9 cellular contexts compared by ENCODE assay signal in genomic region chr17:38761612-38762011, GRCh38. TPM values are rescaled to one million over a fixed set of nuclear protein-coding genes. Genes with fewer than 3 reads are reported as not detected.
DNase-seq lines count a peak whose midpoint lies in the region; ATAC-seq, FAIRE-seq and TF ChIP-seq lines count a peak whose summit lies in the region.
"Had no signal": no experiment of that assay in that cellular context is flagged by ENCODE, and none has a peak within 500 bp of the region (broad histone marks: within the 10 kb centered on the region; RNA-seq: fewer than 3 reads in every experiment).

No MANE protein-coding gene starts in this region.

- no peak overlapping the region for H3K27ac ChIP-seq in H1 (ENCODE audit: low read depth, low read length)
- H3K27ac ChIP-seq in heart right ventricle, result no peak overlapping the region

- H2AFZ ChIP-seq in H1 (ENCODE audit: low read length), result no peak overlapping the region

- POLR2A ChIA-PET in H1 (lab: Charles Lee; ENCODE audit: partially characterized antibody), result interaction anchor here (0.7 to 2.9 kb wide), 9 partner anchors 9 to 91 kb away, joined by 3 to 8 read pairs (median 4); partner anchors contain the start of gene PSMB3

- H3K27me3 Mint-ChIP-seq in activated T-cell treated with anti-CD3 and anti-CD28 coated beads, Interleukin-2, amount 50 U/mL, for 4 hours (ENCODE audit: low read depth), result no peaks in the 10 kb centered on the region
- H3K27me3 Mint-ChIP-seq in stimulated activated naive CD8-positive, alpha-beta T cell treated with anti-CD3 and anti-CD28 coated beads, Interleukin-15, Interleukin-2, amounts not matched to agents 100 ng/mL and 50 ng/mL, for 24 hours, result no peaks in the 10 kb centered on the region

- TF ChIP-seq EP300 in H1 (IDR thresholded peaks at IDR 0.05; ENCODE audit: borderline replicate concordance in 1 of 2, low read depth in 2 of 2, low read length in 2 of 2), result no peak

- H3K14ac ChIP-seq in H1 (ENCODE audit: insufficient read length), result no peak overlapping the region

- intact Hi-C loops in heart right ventricle (cut with DNase I), result no loop called here

- CTCF ChIA-PET in H1 (lab: Charles Lee; ENCODE audit: partially characterized antibody), result interaction anchor here (0.6 to 2.4 kb wide), 29 partner anchors 9 to 438 kb away, joined by 3 to 11 read pairs (median 3); partner anchors contain the start of gene PSMB3

- H3K79me1 ChIP-seq in H1 (ENCODE audit: low read depth, low read length), result no peaks in the 10 kb centered on the region

- H2AK5ac ChIP-seq in H1 (ENCODE audit: low read depth, low read length), result no peak overlapping the region

- no peak overlapping the region for H4K8ac ChIP-seq in H1 (ENCODE audit: extremely low read depth, insufficient read depth, low read length)

- 55% methylated on average over 4 of the region's 4 CpGs; no CpG with 5 or more reads in 1 of the 2 experiments for WGBS in H1 (ENCODE audit: extremely low coverage in 1 of 2, insufficient coverage in 1 of 2, insufficient read length in 1 of 2, insufficient replicate concordance in 2 of 2, low coverage in 1 of 2, low lambda C conversion rate in 2 of 2, missing lambda C conversion rate in 1 of 2), 2 experiments
- WGBS in heart right ventricle, 2 donors, result 75 to 80% methylated on average over 4 of the region's 4 CpGs

- H2BK15ac ChIP-seq in H1 (ENCODE audit: low read length), result no peak overlapping the region

- H3K9ac ChIP-seq in H1 (replicated peaks in 1 of 4; ENCODE audit: extremely low read depth in 1 of 4, low read depth in 3 of 4, low read length in 3 of 4), result no peak overlapping the region

- no peak overlapping the region for H2BK5ac ChIP-seq in H1 (ENCODE audit: low read depth, low read length)

- no peaks in the 10 kb centered on the region for H3K9me3 Mint-ChIP-seq in activated T-cell treated with anti-CD3 and anti-CD28 coated beads, Interleukin-2, amount 50 U/mL, for 4 hours
- H3K9me3 Mint-ChIP-seq in stimulated activated naive CD8-positive, alpha-beta T cell treated with anti-CD3 and anti-CD28 coated beads, Interleukin-15, Interleukin-2, amounts not matched to agents 100 ng/mL and 50 ng/mL, for 24 hours, result no peaks in the 10 kb centered on the region

- no peak for TF ChIP-seq POLR2A in H1 (IDR thresholded peaks at IDR 0.05; ENCODE audit: control extremely low read depth in 1 of 2, low read depth in 2 of 2, low read length in 2 of 2)

- H3K36me3 Mint-ChIP-seq in activated T-cell treated with anti-CD3 and anti-CD28 coated beads, Interleukin-2, amount 50 U/mL, for 4 hours (ENCODE audit: insufficient read depth), result peaks cover 27% of the 10 kb centered on the region
- peaks cover 71% of the 10 kb centered on the region for H3K36me3 Mint-ChIP-seq in stimulated activated naive CD8-positive, alpha-beta T cell treated with anti-CD3 and anti-CD28 coated beads, Interleukin-15, Interleukin-2, amounts not matched to agents 100 ng/mL and 50 ng/mL, for 24 hours (ENCODE audit: low read depth)

- H3K4me3 ChIP-seq in H1 (ENCODE audit: extremely low read depth in 1 of 4, insufficient read depth in 2 of 4, low read depth in 3 of 4, low read length in 4 of 4), result no peak overlapping the region
- no peak overlapping the region for H3K4me3 ChIP-seq in heart right ventricle

- peaks cover 0 to 4% of the 10 kb centered on the region in 2 experiments for H4K20me1 ChIP-seq in H1 (replicated peaks in 1 of 2; ENCODE audit: control insufficient read depth in 1 of 2, insufficient read depth in 2 of 2, low read length in 2 of 2)

- H3K4me1 Mint-ChIP-seq in activated T-cell treated with anti-CD3 and anti-CD28 coated beads, Interleukin-2, amount 50 U/mL, for 4 hours (ENCODE audit: low read depth), result no peaks in the 10 kb centered on the region
- peaks cover 3% of the 10 kb centered on the region for H3K4me1 Mint-ChIP-seq in stimulated activated naive CD8-positive, alpha-beta T cell treated with anti-CD3 and anti-CD28 coated beads, Interleukin-15, Interleukin-2, amounts not matched to agents 100 ng/mL and 50 ng/mL, for 24 hours (ENCODE audit: low read depth)

- H3K4ac ChIP-seq in H1 (replicated peaks; ENCODE audit: insufficient read length, low read depth, low read length), result no peak overlapping the region

- H2BK12ac ChIP-seq in H1 (ENCODE audit: low read depth, low read length), result no peak overlapping the region

- H3K79me2 ChIP-seq in H1 (ENCODE audit: control insufficient read depth in 1 of 2, insufficient read depth in 2 of 2, low read length in 2 of 2), result no peaks in the 10 kb centered on the region

- no peak overlapping the region for H2BK120ac ChIP-seq in H1 (replicated peaks; ENCODE audit: low read depth, low read length)

- H3K56ac ChIP-seq in H1 (replicated peaks; ENCODE audit: insufficient read length, low read depth, low read length), result no peak overlapping the region

- H3K36me3 ChIP-seq in H1 (ENCODE audit: control insufficient read depth in 2 of 4, insufficient read depth in 4 of 4, low read length in 3 of 4) (peaks cover 18 to 48% (median 38%) of the 10 kb centered on the region in 4 experiments), heart right ventricle (peaks cover 0 to 100% (median 50%) of the 10 kb centered on the region in 9 donors)

- H3K4me2 ChIP-seq in H1 (ENCODE audit: insufficient read depth in 1 of 2, low read depth in 2 of 2, low read length in 2 of 2), result no peak overlapping the region

- no peak for FAIRE-seq in H1 (lab: Jason Lieb, UNC)

- peak overlapping the region; percentile 62 for H3K27ac Mint-ChIP-seq in stimulated activated naive CD8-positive, alpha-beta T cell treated with anti-CD3 and anti-CD28 coated beads, Interleukin-15, Interleukin-2, amounts not matched to agents 100 ng/mL and 50 ng/mL, for 24 hours

- H4K91ac ChIP-seq in H1 (replicated peaks; ENCODE audit: insufficient read length, low read length), result no peak overlapping the region

- H3K9me3 ChIP-seq in H1 (ENCODE audit: insufficient read depth in 2 of 2, low read depth in 1 of 2, low read length in 1 of 2), result no peaks in the 10 kb centered on the region
- H3K9me3 ChIP-seq in heart right ventricle, result no peaks in the 10 kb centered on the region

- no peak overlapping the region for H2BK20ac ChIP-seq in H1 (ENCODE audit: low read length)

- H3K18ac ChIP-seq in H1 (ENCODE audit: extremely low read depth, low read length), result no peak overlapping the region

- H3K4me3 Mint-ChIP-seq in activated T-cell treated with anti-CD3 and anti-CD28 coated beads, Interleukin-2, amount 50 U/mL, for 4 hours, result no peak overlapping the region
- H3K4me3 Mint-ChIP-seq in stimulated activated naive CD8-positive, alpha-beta T cell treated with anti-CD3 and anti-CD28 coated beads, Interleukin-15, Interleukin-2, amounts not matched to agents 100 ng/mL and 50 ng/mL, for 24 hours, result no peak overlapping the region

- H3K23ac ChIP-seq in H1 (ENCODE audit: insufficient read length), result no peak overlapping the region

- no peak for DNase-seq in activated T-cell treated with anti-CD3 and anti-CD28 coated beads, Interleukin-2, amount 50 U/mL, for 4 hours
- no peak for DNase-seq in activated T-cell treated with anti-CD3 and anti-CD28 coated beads, Interleukin-2, amount 50 U/mL, for 1 hour
- DNase-seq in RPMI8226, result peak; percentile 30
- peak in 1 of 2 experiments; percentile 75 for DNase-seq in H1 (ENCODE audit: low read depth in 1 of 2, low spot score in 2 of 2)
- DNase-seq in heart right ventricle, result no peak
- DNase-seq in nucleus accumbens (lab: John Stamatoyannopoulos, UW), result no peak
- DNase-seq: left ventricle myocardium superior had no signal

- peak; percentile 82 to 85 for TF ChIP-seq RAD21 in H1 (IDR thresholded peaks at IDR 0.05 in 1 of 2, conservative IDR thresholded peaks at IDR 0.05 in 1 of 2; ENCODE audit: low read depth in 2 of 2, low read length in 2 of 2)

- H3K23me2 ChIP-seq in H1 (ENCODE audit: low read depth, low read length), result no peaks in the 10 kb centered on the region

- ATAC-seq in activated T-cell treated with anti-CD3 and anti-CD28 coated beads, Interleukin-2, amount 50 U/mL, for 4 hours, result peak; percentile 63 to 69
- ATAC-seq in HG03135 (IDR thresholded peaks at IDR 0.05; ENCODE audit: unreplicated experiment) (no peak), heart right ventricle (no peak)
- ATAC-seq: left ventricle myocardium superior had no signal

- TF ChIP-seq CTCF in H1 (IDR thresholded peaks at IDR 0.05; ENCODE audit: control extremely low read depth in 1 of 3, insufficient read depth in 1 of 3, low read depth in 1 of 3, low read length in 3 of 3) (peak; percentile 75 to 95 (median 93)), heart right ventricle (IDR thresholded peaks at IDR 0.05) (peak in 3 of 9 donors; percentile 6 to 17 (median 7))

- no peak overlapping the region for H4K5ac ChIP-seq in H1 (ENCODE audit: insufficient read length, low read depth, low read length)

- H3K27me3 ChIP-seq in H1 (replicated peaks in 1 of 4; ENCODE audit: control insufficient read depth in 3 of 4, extremely low read depth in 1 of 4, insufficient read depth in 3 of 4, low read length in 3 of 4) (no peaks in the 10 kb centered on the region), heart right ventricle (no peaks in the 10 kb centered on the region)

- no peaks in the 10 kb centered on the region for H3K4me1 ChIP-seq in H1 (replicated peaks in 1 of 4; ENCODE audit: control insufficient read depth in 3 of 4, insufficient read depth in 4 of 4, low read length in 3 of 4)
- H3K4me1 ChIP-seq in heart right ventricle, result peaks cover 0 to 10% (median 0%) of the 10 kb centered on the region in 9 donors

RNA-seq across cellular contexts. Expression of gene PSMB3, which starts 9.1 kb away (rescaled TPM):
- total RNA-seq in activated T-cell treated with anti-CD3 and anti-CD28 coated beads, Interleukin-2, amount 50 U/mL, for 4 hours, result 100 to 1,000 TPM; 527 to 569 (median 554) TPM
- total RNA-seq in H1 (2021; fragmentation: NEBNext Ultra II Directional; extraction: Animal tissue kit (Norgen Biotek cat#: 25700)), result 291 and 301 TPM in 2 replicates
- polyA plus RNA-seq in H1 (2011; rRNA removed) (866 and 914 TPM in 2 replicates), heart right ventricle (100 to 1,000 TPM; 359 to 379 TPM)
- polyA plus RNA-seq in H1 (2011; cell fraction: cytosol; rRNA removed), result 619 TPM
- 473 TPM for polyA plus RNA-seq in H1 (2011; cell fraction: nucleus; rRNA removed)
- polyA plus RNA-seq in H1 (2012, experiment 1 of 2), result 334 to 383 TPM (median 362 TPM) in 4 replicates
- polyA plus RNA-seq in H1 (2012, experiment 2 of 2), result 693 TPM
- 292 TPM for polyA plus RNA-seq in H1 (2013, experiment 1 of 2)
- 289 TPM for polyA plus RNA-seq in H1 (2013, experiment 2 of 2)
- 275 and 292 TPM in 2 replicates for polyA minus RNA-seq in H1 (2011; rRNA and poly(A)+ RNA removed)
- 96.6 TPM for polyA minus RNA-seq in H1 (2011; cell fraction: cytosol; rRNA and poly(A)+ RNA removed)
- 86.6 TPM for polyA minus RNA-seq in H1 (2011; cell fraction: nucleus; rRNA and poly(A)+ RNA removed)
- total RNA-seq in heart right ventricle, result 100 to 1,000 TPM; 148 to 220 (median 162) TPM

RNA-seq across cellular contexts. Expression of gene PCGF2, which starts 13.5 kb away (rescaled TPM):
- under 1 TPM; 0.16 to 0.58 (median 0.43) TPM for total RNA-seq in activated T-cell treated with anti-CD3 and anti-CD28 coated beads, Interleukin-2, amount 50 U/mL, for 4 hours
- total RNA-seq in H1 (2021; fragmentation: NEBNext Ultra II Directional; extraction: Animal tissue kit (Norgen Biotek cat#: 25700)), result 86.1 and 93.3 TPM in 2 replicates
- polyA plus RNA-seq in H1 (2011; rRNA removed) (42.1 and 81.4 TPM in 2 replicates), heart right ventricle (10 to 100 TPM; 23.8 to 51.6 TPM)
- polyA plus RNA-seq in H1 (2011; cell fraction: cytosol; rRNA removed), result 29.9 TPM
- polyA plus RNA-seq in H1 (2011; cell fraction: nucleus; rRNA removed), result 84.7 TPM
- 75.9 to 100 TPM (median 96.1 TPM) in 4 replicates for polyA plus RNA-seq in H1 (2012, experiment 1 of 2)
- 61.3 TPM for polyA plus RNA-seq in H1 (2012, experiment 2 of 2)
- polyA plus RNA-seq in H1 (2013, experiment 1 of 2), result 40.8 TPM
- polyA plus RNA-seq in H1 (2013, experiment 2 of 2), result 42.2 TPM
- polyA minus RNA-seq in H1 (2011; rRNA and poly(A)+ RNA removed), result 13.2 and 28.0 TPM in 2 replicates
- 57.5 TPM for polyA minus RNA-seq in H1 (2011; cell fraction: cytosol; rRNA and poly(A)+ RNA removed)
- polyA minus RNA-seq in H1 (2011; cell fraction: nucleus; rRNA and poly(A)+ RNA removed), result 21.4 TPM
- 10 to 100 TPM; 15.8 to 30.0 (median 22.8) TPM for total RNA-seq in heart right ventricle

RNA-seq across cellular contexts. Expression of gene CISD3, which starts 31.5 kb away (rescaled TPM):
- 10 to 100 TPM; 47.2 to 73.3 (median 67.8) TPM for total RNA-seq in activated T-cell treated with anti-CD3 and anti-CD28 coated beads, Interleukin-2, amount 50 U/mL, for 4 hours
- 11.1 and 11.6 TPM in 2 replicates for total RNA-seq in H1 (2021; fragmentation: NEBNext Ultra II Directional; extraction: Animal tissue kit (Norgen Biotek cat#: 25700))
- polyA plus RNA-seq in H1 (2011; rRNA removed), result 8.4 and 9.4 TPM in 2 replicates
- 6.7 TPM for polyA plus RNA-seq in H1 (2011; cell fraction: cytosol; rRNA removed)
- 7.1 TPM for polyA plus RNA-seq in H1 (2011; cell fraction: nucleus; rRNA removed)
- 7.7 to 15.0 TPM (median 9.7 TPM) in 4 replicates for polyA plus RNA-seq in H1 (2012, experiment 1 of 2)
- 8.8 TPM for polyA plus RNA-seq in H1 (2012, experiment 2 of 2)
- 7.5 TPM for polyA plus RNA-seq in H1 (2013, experiment 1 of 2)
- 8.1 TPM for polyA plus RNA-seq in H1 (2013, experiment 2 of 2)
- 1.8 and 3.9 TPM in 2 replicates for polyA minus RNA-seq in H1 (2011; rRNA and poly(A)+ RNA removed)
- 5.7 TPM for polyA minus RNA-seq in H1 (2011; cell fraction: cytosol; rRNA and poly(A)+ RNA removed)
- polyA minus RNA-seq in H1 (2011; cell fraction: nucleus; rRNA and poly(A)+ RNA removed), result 6.7 TPM
- 10 to 100 TPM; 58.1 to 84.1 (median 69.4) TPM for total RNA-seq in heart right ventricle
- polyA plus RNA-seq in heart right ventricle, result 10 to 100 TPM; 50.5 to 83.6 TPM

RNA-seq across cellular contexts. Expression of gene PIP4K2B, which starts 37.7 kb away (rescaled TPM):
- total RNA-seq in activated T-cell treated with anti-CD3 and anti-CD28 coated beads, Interleukin-2, amount 50 U/mL, for 4 hours, result 10 to 100 TPM; 33.6 to 40.5 (median 39.3) TPM
- 57.7 and 57.8 TPM in 2 replicates for total RNA-seq in H1 (2021; fragmentation: NEBNext Ultra II Directional; extraction: Animal tissue kit (Norgen Biotek cat#: 25700))
- polyA plus RNA-seq in H1 (2011; rRNA removed), result 21.5 and 24.8 TPM in 2 replicates
- polyA plus RNA-seq in H1 (2011; cell fraction: cytosol; rRNA removed), result 31.0 TPM
- 63.9 TPM for polyA plus RNA-seq in H1 (2011; cell fraction: nucleus; rRNA removed)
- 35.5 to 43.4 TPM (median 39.2 TPM) in 4 replicates for polyA plus RNA-seq in H1 (2012, experiment 1 of 2)
- 25.9 TPM for polyA plus RNA-seq in H1 (2012, experiment 2 of 2)
- 24.4 TPM for polyA plus RNA-seq in H1 (2013, experiment 1 of 2)
- polyA plus RNA-seq in H1 (2013, experiment 2 of 2), result 24.9 TPM
- polyA minus RNA-seq in H1 (2011; rRNA and poly(A)+ RNA removed), result 89.5 and 99.4 TPM in 2 replicates
- polyA minus RNA-seq in H1 (2011; cell fraction: cytosol; rRNA and poly(A)+ RNA removed), result 28.3 TPM
- 22.3 TPM for polyA minus RNA-seq in H1 (2011; cell fraction: nucleus; rRNA and poly(A)+ RNA removed)
- 10 to 100 TPM; 37.9 to 51.9 (median 47.5) TPM for total RNA-seq in heart right ventricle
- polyA plus RNA-seq in heart right ventricle, result 10 to 100 TPM; 15.3 to 20.3 TPM

RNA-seq across cellular contexts. Expression of gene MLLT6, which starts 56.5 kb away (rescaled TPM):
- 100 to 1,000 TPM; 263 to 315 (median 286) TPM for total RNA-seq in activated T-cell treated with anti-CD3 and anti-CD28 coated beads, Interleukin-2, amount 50 U/mL, for 4 hours
- 7.7 and 8.0 TPM in 2 replicates for total RNA-seq in H1 (2021; fragmentation: NEBNext Ultra II Directional; extraction: Animal tissue kit (Norgen Biotek cat#: 25700))
- 6.5 and 7.7 TPM in 2 replicates for polyA plus RNA-seq in H1 (2011; rRNA removed)
- polyA plus RNA-seq in H1 (2011; cell fraction: cytosol; rRNA removed), result 9.3 TPM
- polyA plus RNA-seq in H1 (2011; cell fraction: nucleus; rRNA removed), result 57.8 TPM
- polyA plus RNA-seq in H1 (2012, experiment 1 of 2), result 8.9 to 16.8 TPM (median 11.1 TPM) in 4 replicates
- polyA plus RNA-seq in H1 (2012, experiment 2 of 2), result 5.1 TPM
- polyA plus RNA-seq in H1 (2013, experiment 1 of 2), result 3.0 TPM
- polyA plus RNA-seq in H1 (2013, experiment 2 of 2), result 2.4 TPM
- 8.2 and 12.8 TPM in 2 replicates for polyA minus RNA-seq in H1 (2011; rRNA and poly(A)+ RNA removed)
- polyA minus RNA-seq in H1 (2011; cell fraction: cytosol; rRNA and poly(A)+ RNA removed), result 6.0 TPM
- 19.7 TPM for polyA minus RNA-seq in H1 (2011; cell fraction: nucleus; rRNA and poly(A)+ RNA removed)
- 100 to 1,000 TPM in 1 of 10 donors, 10 to 100 TPM in 9; 56.3 to 100 (median 67.5) TPM for total RNA-seq in heart right ventricle
- 100 to 1,000 TPM in 1 of 2 donors, 10 to 100 TPM in 1; 17.3 to 104 TPM for polyA plus RNA-seq in heart right ventricle

Comparison
In these comparisons a context has a peak if more than half of its experiments do, and no peak if none do; other contexts are left out.
1. ATAC-seq: peak in activated T-cell treated with anti-CD3 and anti-CD28 coated beads, Interleukin-2, amount 50 U/mL, for 4 hours (2 of 2); none in HG03135 (single experiment) and heart right ventricle (0 of 8).
2. RNA of gene PCGF2, which starts 13.5 kb away (total RNA-seq): 86.1 to 93.3 TPM in H1 and 15.8 to 30.0 TPM in heart right ventricle; 0.16 to 0.58 TPM in activated T-cell treated with anti-CD3 and anti-CD28 coated beads, Interleukin-2, amount 50 U/mL, for 4 hours; every median in the first group is over 10 times any median in the second.